18 cellular contexts compared by ENCODE assay signal in the genomic region with DNA sequence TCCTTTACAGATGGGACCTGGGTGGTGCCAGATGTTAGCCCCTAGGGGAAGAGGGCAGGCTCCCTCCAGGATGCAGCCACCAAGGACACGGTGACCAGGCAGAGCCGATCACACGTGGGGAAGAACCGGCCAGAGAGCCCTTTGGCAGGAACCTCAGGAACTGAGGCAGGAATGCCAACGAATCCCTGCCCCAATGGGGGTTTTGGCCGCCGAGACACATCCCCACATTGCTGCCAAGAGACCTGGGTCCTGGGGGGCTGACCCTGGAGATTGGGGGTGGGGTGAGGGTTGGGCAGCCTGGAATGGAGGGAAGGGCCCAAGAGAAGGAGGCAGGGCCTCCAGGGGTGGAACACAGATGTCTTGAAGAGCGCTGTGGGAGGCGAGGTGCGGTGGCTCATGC. TPM values are rescaled to one million over a fixed set of nuclear protein-coding genes. Genes with fewer than 3 reads are reported as not detected.
"Had no signal": no experiment of that assay in that cellular context is flagged by ENCODE, and none has a peak within 500 bp of the region (broad histone marks: within the 10 kb centered on the region; RNA-seq: fewer than 3 reads in every experiment).

No MANE protein-coding gene starts in this region.

- H3K36me3 Mint-ChIP-seq: naive thymus-derived CD8-positive, alpha-beta T cell; stimulated activated effector memory CD8-positive, alpha-beta T cell treated with anti-CD3 and anti-CD28 coated beads, Interleukin-12 subunit alpha, Interleukin-12 subunit beta, amount 100 ng/mL, for 72 hours had no signal

- H3K27ac ChIP-seq: hepatocyte, tibial artery, upper lobe of right lung, vagina had no signal

- H3K4me1 ChIP-seq: tibial artery, upper lobe of right lung, vagina had no signal

- H3K4me1 Mint-ChIP-seq: stimulated activated effector memory CD8-positive, alpha-beta T cell treated with anti-CD3 and anti-CD28 coated beads, Interleukin-12 subunit alpha, Interleukin-12 subunit beta, amount 100 ng/mL, for 72 hours had no signal

- H3K36me3 ChIP-seq: tibial artery, upper lobe of right lung, vagina had no signal

- H3K27me3 ChIP-seq: hepatocyte, upper lobe of right lung, vagina had no signal

- ATAC-seq: mucosa of descending colon; naive thymus-derived CD8-positive, alpha-beta T cell; stimulated activated effector memory CD8-positive, alpha-beta T cell treated with anti-CD3 and anti-CD28 coated beads, Interleukin-12 subunit alpha, Interleukin-12 subunit beta, amount 100 ng/mL, for 72 hours; stimulated activated naive CD8-positive, alpha-beta T cell treated with anti-CD3 and anti-CD28 coated beads, Interleukin-15, Interleukin-2, amounts not matched to agents 100 U/mL and 50 U/mL, for 24 hours; upper lobe of right lung had no signal

- H3K4me2 ChIP-seq: hepatocyte had no signal

- H3K9me3 Mint-ChIP-seq: naive thymus-derived CD8-positive, alpha-beta T cell; stimulated activated effector memory CD8-positive, alpha-beta T cell treated with anti-CD3 and anti-CD28 coated beads, Interleukin-12 subunit alpha, Interleukin-12 subunit beta, amount 100 ng/mL, for 72 hours had no signal

- H3K4me3 Mint-ChIP-seq: naive thymus-derived CD8-positive, alpha-beta T cell; stimulated activated effector memory CD8-positive, alpha-beta T cell treated with anti-CD3 and anti-CD28 coated beads, Interleukin-12 subunit alpha, Interleukin-12 subunit beta, amount 100 ng/mL, for 72 hours had no signal

- H2AFZ ChIP-seq: hepatocyte had no signal

- DNase-seq: cerebellar nuclear complex; effector CD8-positive, alpha-beta T cell; foreskin melanocyte; mammary epithelial cell; mucosa of descending colon; naive thymus-derived CD8-positive, alpha-beta T cell; posterior cingulate gyrus; small intestine; stimulated activated CD4-positive, alpha-beta T cell treated with anti-CD3 and anti-CD28 coated beads, Interleukin-2, amount 100 ng/mL, for 48 hours; stimulated activated naive CD8-positive, alpha-beta T cell treated with anti-CD3 and anti-CD28 coated beads, Interleukin-15, Interleukin-2, amounts not matched to agents 100 U/mL and 50 U/mL, for 24 hours; upper lobe of right lung had no signal

- H3K4me3 ChIP-seq: hepatocyte, mucosa of descending colon, tibial artery, upper lobe of right lung, vagina had no signal

- H3K9me3 ChIP-seq: mucosa of descending colon, tibial artery, upper lobe of right lung, vagina had no signal

- H3K79me2 ChIP-seq: hepatocyte had no signal

- H3K27ac Mint-ChIP-seq: naive thymus-derived CD8-positive, alpha-beta T cell; stimulated activated effector memory CD8-positive, alpha-beta T cell treated with anti-CD3 and anti-CD28 coated beads, Interleukin-12 subunit alpha, Interleukin-12 subunit beta, amount 100 ng/mL, for 72 hours had no signal

RNA-seq across cellular contexts. Expression of a gene that starts 28.7 kb away (rescaled TPM):
- total RNA-seq: dermis microvascular lymphatic vessel endothelial cell; hepatocyte; naive thymus-derived CD8-positive, alpha-beta T cell; omental fat pad; pulmonary artery endothelial cell; upper lobe of right lung; vagina had no signal
- polyA plus RNA-seq: mammary epithelial cell; naive thymus-derived CD8-positive, alpha-beta T cell; small intestine had no signal
